In the genomic region with DNA sequence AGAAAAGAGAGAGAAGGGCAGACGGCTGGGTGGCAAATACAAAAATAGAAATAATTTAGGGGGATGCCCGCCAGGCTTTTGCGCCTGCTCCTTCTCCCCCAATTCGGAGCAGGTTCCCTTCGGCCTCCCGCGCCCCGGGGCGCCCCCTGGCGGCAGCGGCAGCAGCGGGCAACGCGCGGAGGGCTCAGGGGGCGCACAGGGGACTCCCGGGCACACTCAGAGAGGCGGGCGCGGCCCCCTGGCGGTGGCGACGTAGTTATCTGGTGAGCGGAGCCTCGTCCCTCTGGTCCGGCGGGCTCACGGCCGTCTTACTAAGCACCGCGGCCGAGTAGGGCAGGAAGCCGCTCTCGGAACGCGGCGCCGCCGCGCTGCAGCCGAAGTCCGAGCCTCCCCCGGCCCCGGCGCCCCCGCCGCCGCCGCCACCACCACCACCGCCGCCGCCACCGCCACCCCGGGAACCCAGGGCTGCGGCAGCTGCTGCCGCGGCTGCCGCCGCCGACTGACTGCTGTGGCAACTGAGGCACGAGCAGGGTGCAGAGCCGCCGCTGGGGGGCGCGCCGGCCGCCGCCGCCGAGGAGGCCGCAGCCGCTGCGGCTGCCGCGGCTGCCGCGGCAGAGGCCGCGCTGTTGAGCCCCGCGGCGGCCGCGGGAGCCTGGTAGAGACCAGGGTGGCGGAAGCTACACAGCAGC, we compare ENCODE assay signal across 8 cellular contexts. TPM values are rescaled to one million over a fixed set of nuclear protein-coding genes. Genes with fewer than 3 reads are reported as not detected.
DNase-seq lines count a peak whose midpoint lies in the region; ATAC-seq and TF ChIP-seq lines count a peak whose summit lies in the region.

No MANE protein-coding gene starts in this region.

- peaks cover 15% of the 10 kb centered on the region for H3K9me3 Mint-ChIP-seq in activated naive CD8-positive, alpha-beta T cell (ENCODE audit: low read depth)

- H3K4me3 ChIP-seq in iPS-11a (ENCODE audit: low read depth, low read length) (peak overlapping the region; percentile 20), stomach (peak overlapping the region; percentile 13 to 34 (median 26))

- no peak overlapping the region for H3K27ac ChIP-seq in stomach

- peaks cover 9 to 55% (median 30%) of the 10 kb centered on the region in 4 donors for H3K9me3 ChIP-seq in stomach

- H3K27me3 ChIP-seq in stomach: peaks cover 69 to 100% (median 99%) of the 10 kb centered on the region in 3 donors

- H3K4me1 Mint-ChIP-seq in activated naive CD8-positive, alpha-beta T cell (ENCODE audit: low read depth): peaks cover 7% of the 10 kb centered on the region

- no peaks in the 10 kb centered on the region for H3K36me3 ChIP-seq in stomach

- H3K27me3 Mint-ChIP-seq in activated naive CD8-positive, alpha-beta T cell: peaks cover 53% of the 10 kb centered on the region

- intact Hi-C loops in stomach (cut with DNase I; ENCODE audit: low total_unique reads): no loop called here

- no peak for ATAC-seq in HG02981 (IDR thresholded peaks at IDR 0.05; ENCODE audit: unreplicated experiment)
- no peak for ATAC-seq in GM21528 (IDR thresholded peaks at IDR 0.05; ENCODE audit: low FRiP score, unreplicated experiment)

- H3K4me1 ChIP-seq in stomach: peaks cover 0 to 51% (median 29%) of the 10 kb centered on the region in 4 donors

- TF ChIP-seq EP300 in stomach (IDR thresholded peaks at IDR 0.05): no peak

- TF ChIP-seq CTCF in stomach (IDR thresholded peaks at IDR 0.05): peak in 3 of 7 experiments; percentile 13 to 29 (median 27)

- H3K27ac Mint-ChIP-seq in activated naive CD8-positive, alpha-beta T cell: peak overlapping the region; percentile 61

- peak overlapping the region; percentile 63 for H3K4me3 Mint-ChIP-seq in activated naive CD8-positive, alpha-beta T cell

- TF ChIP-seq POLR2A in stomach (IDR thresholded peaks at IDR 0.05): no peak

- peak; percentile 60 for DNase-seq in activated CD8-positive, alpha-beta memory T cell treated with anti-CD3 and anti-CD28 coated beads for 24 hours
- DNase-seq in activated CD8-positive, alpha-beta memory T cell treated with anti-CD3 and anti-CD28 coated beads, Interleukin-2, amount 50 U/mL, for 4 hours: no peak
- DNase-seq in NCI-H2081 (lab: John Stamatoyannopoulos, UW) (peak; percentile 86 to 89), stomach (no peak)

- 2 to 6% (median 5%) methylated on average over 34 to 76 of the region's 85 CpGs for WGBS in stomach, 5 donors

- H3K36me3 Mint-ChIP-seq in activated naive CD8-positive, alpha-beta T cell: peaks cover 14% of the 10 kb centered on the region

RNA-seq across cellular contexts. Expression of a gene that starts 3.8 kb away (rescaled TPM):
- not detected for total RNA-seq in stomach
- polyA plus RNA-seq in stomach: not detected

RNA-seq across cellular contexts. Expression of a gene that starts 12.5 kb away (rescaled TPM):
- total RNA-seq in stomach: not detected
- not detected for polyA plus RNA-seq in stomach

RNA-seq across cellular contexts. Expression of a gene that starts 19.6 kb away (rescaled TPM):
- total RNA-seq in stomach: not detected
- not detected for polyA plus RNA-seq in stomach

RNA-seq across cellular contexts. Expression of a gene that starts 27.1 kb away (rescaled TPM):
- not detected for total RNA-seq in stomach
- not detected for polyA plus RNA-seq in stomach

RNA-seq across cellular contexts. Expression of a gene that starts 36.6 kb away (rescaled TPM):
- total RNA-seq in stomach: 1 to 10 TPM in 1 of 5 donors, not detected in 4; 2.6 TPM
- not detected for polyA plus RNA-seq in stomach

Comparison
In these comparisons a context has a peak if more than half of its experiments do, and no peak if none do; other contexts are left out.
1. DNase-seq: peak in activated CD8-positive, alpha-beta memory T cell treated with anti-CD3 and anti-CD28 coated beads for 24 hours (single experiment) and NCI-H2081 (2 of 2); none in activated CD8-positive, alpha-beta memory T cell treated with anti-CD3 and anti-CD28 coated beads, Interleukin-2, amount 50 U/mL, for 4 hours (single experiment) and stomach (single experiment).